Comparison of ENCODE assay signal across 17 cellular contexts in the genomic region with DNA sequence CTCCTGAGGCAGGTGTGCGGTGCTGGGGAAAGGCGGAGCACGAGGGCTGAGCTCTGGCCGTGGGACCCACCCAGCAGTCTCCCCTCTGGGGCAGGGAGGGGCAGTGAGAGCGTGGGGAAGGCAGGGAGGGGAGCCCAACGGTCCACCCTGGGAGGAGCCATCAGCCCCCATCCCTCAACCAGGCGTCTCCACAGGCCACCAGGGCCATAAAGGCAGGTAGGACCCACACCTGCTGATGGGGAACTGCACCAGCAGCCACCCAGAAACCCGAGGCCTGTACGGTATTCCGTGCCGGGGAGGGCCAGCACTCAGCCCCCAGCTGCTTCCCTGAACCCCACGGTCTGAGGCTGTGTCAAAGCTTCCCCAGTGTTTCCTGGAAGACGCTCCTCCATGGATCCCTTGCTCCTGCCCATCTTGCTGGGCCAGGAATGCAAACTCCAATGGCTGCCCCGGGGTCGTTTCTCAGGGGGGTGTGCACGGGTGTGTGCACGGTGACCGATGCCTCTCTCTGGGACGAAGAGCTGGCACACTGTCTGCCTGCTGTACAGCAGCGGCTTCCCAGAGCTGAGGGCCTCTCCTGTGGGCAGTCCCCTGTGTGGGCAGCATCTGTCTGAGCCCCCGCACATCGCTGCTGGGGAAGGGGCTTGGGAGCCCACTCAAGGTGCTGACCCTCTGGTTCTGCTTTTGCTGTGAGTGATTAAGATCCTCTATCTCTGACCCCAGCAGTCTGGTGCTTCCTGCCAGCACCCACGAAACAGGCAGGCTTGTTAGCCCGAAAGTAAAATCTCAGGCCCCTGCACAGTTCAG. TPM values are rescaled to one million over a fixed set of nuclear protein-coding genes. Genes with fewer than 3 reads are reported as not detected.
DNase-seq lines count a peak whose midpoint lies in the region; ATAC-seq and TF ChIP-seq lines count a peak whose summit lies in the region.
"Had no signal": no experiment of that assay in that cellular context is flagged by ENCODE, and none has a peak within 500 bp of the region (broad histone marks: within the 10 kb centered on the region; RNA-seq: fewer than 3 reads in every experiment).

No MANE protein-coding gene starts in this region.

- no peak overlapping the region for H3K27ac ChIP-seq in breast epithelium
- no peak overlapping the region for H3K27ac ChIP-seq in upper lobe of right lung
- H3K27ac ChIP-seq: ascending aorta, ovary had no signal

- no peaks in the 10 kb centered on the region for H3K9me3 Mint-ChIP-seq in MCF 10A (ENCODE audit: unreplicated experiment)
- no peaks in the 10 kb centered on the region for H3K9me3 Mint-ChIP-seq in activated T-cell treated with anti-CD3 and anti-CD28 coated beads, Interleukin-2, amount 50 U/mL, for 4 hours
- H3K9me3 Mint-ChIP-seq: activated T-helper 1 cell treated with anti-CD3 and anti-CD28 coated beads, Interleukin-12 subunit alpha, Interleukin-12 subunit beta, Interleukin-2, Interleukin-4 antibody, amounts not matched to agents 30 ng/mL and 10 ng/mL and 1 ng/mL, durations not matched to agents 14 hours and 24 hours and 36 hours had no signal

- intact Hi-C loops in breast epithelium (cut with DNase I; ENCODE audit: low total_unique reads): no loop called here
- intact Hi-C loops in MCF 10A (cut with micrococcal nuclease): no loop called here
- intact Hi-C loops in upper lobe of right lung (cut with DNase I): no loop called here

- CTCF ChIA-PET in MCF 10A (lab: Yijun Ruan, JAX): interaction anchor here (0.5 kb wide), 2 partner anchors 11 to 567 kb away, joined by 3 to 4 read pairs; no protein-coding TSS in a partner anchor

- no peak overlapping the region for H3K4me3 ChIP-seq in breast epithelium
- H3K4me3 ChIP-seq in upper lobe of right lung: no peak overlapping the region
- H3K4me3 ChIP-seq: ascending aorta, GM12878, ovary, smooth muscle cell had no signal

- peaks cover 5% of the 10 kb centered on the region for H3K4me1 Mint-ChIP-seq in MCF 10A (ENCODE audit: insufficient read depth, unreplicated experiment)
- H3K4me1 Mint-ChIP-seq in activated T-cell treated with anti-CD3 and anti-CD28 coated beads, Interleukin-2, amount 50 U/mL, for 4 hours (ENCODE audit: low read depth): no peaks in the 10 kb centered on the region

- TF ChIP-seq POLR2A in breast epithelium (IDR thresholded peaks at IDR 0.05): no peak

- POLR2A ChIA-PET in MCF 10A (lab: Yijun Ruan, JAX): no interaction called here

- ATAC-seq in activated T-cell treated with anti-CD3 and anti-CD28 coated beads, Interleukin-2, amount 50 U/mL, for 4 hours: no peak
- no peak for ATAC-seq in upper lobe of right lung
- ATAC-seq: GM12878 had no signal

- DNase-seq in breast epithelium (ENCODE audit: low spot score in 2 of 2) (peak; percentile 16 to 44), MCF 10A (ENCODE audit: unreplicated experiment) (no peak), mesenteric fat pad (ENCODE audit: low spot score) (peak; percentile 78), upper lobe of right lung (peak; percentile 59), SK-N-DZ (ENCODE audit: low spot score) (no peak), SW 1271 (lab: John Stamatoyannopoulos, UW) (no peak), HT-29 (ENCODE audit: low spot score) (no peak)
- DNase-seq in activated T-cell treated with anti-CD3 and anti-CD28 coated beads, Interleukin-2, amount 50 U/mL, for 4 hours: peak; percentile 3
- DNase-seq: GOT3; NCI-H2107; stimulated activated naive CD4-positive, alpha-beta T cell had no signal

- no peaks in the 10 kb centered on the region for H3K36me3 Mint-ChIP-seq in MCF 10A (ENCODE audit: insufficient read depth, unreplicated experiment)
- H3K36me3 Mint-ChIP-seq in activated T-cell treated with anti-CD3 and anti-CD28 coated beads, Interleukin-2, amount 50 U/mL, for 4 hours (ENCODE audit: insufficient read depth): no peaks in the 10 kb centered on the region

- H3K36me3 ChIP-seq in breast epithelium (no peaks in the 10 kb centered on the region), upper lobe of right lung (no peaks in the 10 kb centered on the region)
- H3K36me3 ChIP-seq: ascending aorta, ovary had no signal

- H3K4me1 ChIP-seq in breast epithelium (no peaks in the 10 kb centered on the region), upper lobe of right lung (peaks cover 6% of the 10 kb centered on the region)

- no peaks in the 10 kb centered on the region for H3K27me3 Mint-ChIP-seq in MCF 10A (ENCODE audit: insufficient read depth, unreplicated experiment)
- no peaks in the 10 kb centered on the region for H3K27me3 Mint-ChIP-seq in activated T-cell treated with anti-CD3 and anti-CD28 coated beads, Interleukin-2, amount 50 U/mL, for 4 hours (ENCODE audit: low read depth)

- H3K27me3 ChIP-seq in breast epithelium (no peaks in the 10 kb centered on the region), upper lobe of right lung (no peaks in the 10 kb centered on the region)
- H3K27me3 ChIP-seq: ascending aorta, ovary had no signal

- no peak overlapping the region for H3K4me3 Mint-ChIP-seq in MCF 10A (ENCODE audit: unreplicated experiment)
- no peak overlapping the region for H3K4me3 Mint-ChIP-seq in activated T-cell treated with anti-CD3 and anti-CD28 coated beads, Interleukin-2, amount 50 U/mL, for 4 hours
- H3K4me3 Mint-ChIP-seq: activated T-helper 1 cell treated with anti-CD3 and anti-CD28 coated beads, Interleukin-12 subunit alpha, Interleukin-12 subunit beta, Interleukin-2, Interleukin-4 antibody, amounts not matched to agents 30 ng/mL and 10 ng/mL and 1 ng/mL, durations not matched to agents 14 hours and 24 hours and 36 hours had no signal

- no peak for TF ChIP-seq CTCF in breast epithelium (IDR thresholded peaks at IDR 0.05)
- no peak for TF ChIP-seq CTCF in MCF 10A (IDR thresholded peaks at IDR 0.05; ENCODE audit: unreplicated experiment)
- no peak for TF ChIP-seq CTCF in upper lobe of right lung (IDR thresholded peaks at IDR 0.05)

- no TSS peak for BruUV-seq in MCF 10A (replicated peaks; lab: Mats Ljungman, UMichigan)

- no peak overlapping the region for H3K27ac Mint-ChIP-seq in MCF 10A (ENCODE audit: low read depth, unreplicated experiment)
- H3K27ac Mint-ChIP-seq: activated T-helper 1 cell treated with anti-CD3 and anti-CD28 coated beads, Interleukin-12 subunit alpha, Interleukin-12 subunit beta, Interleukin-2, Interleukin-4 antibody, amounts not matched to agents 30 ng/mL and 10 ng/mL and 1 ng/mL, durations not matched to agents 14 hours and 24 hours and 36 hours had no signal

- H3K9me3 ChIP-seq in breast epithelium (no peaks in the 10 kb centered on the region), upper lobe of right lung (no peaks in the 10 kb centered on the region)
- H3K9me3 ChIP-seq: ascending aorta, Caco-2, ovary had no signal

RNA-seq across cellular contexts. Expression of gene METRNL, which starts 17.2 kb away (rescaled TPM):
- 100 to 1,000 TPM in 1 of 3 donors, 10 to 100 TPM in 2; 41.6 to 102 (median 54.1) TPM for total RNA-seq in breast epithelium
- total RNA-seq in MCF 10A (2022): 14.5 and 24.1 TPM in 2 replicates
- total RNA-seq in activated T-cell treated with anti-CD3 and anti-CD28 coated beads, Interleukin-2, amount 50 U/mL, for 4 hours: 10 to 100 TPM; 12.1 to 26.2 (median 23.1) TPM
- total RNA-seq in mesenteric fat pad: 151 TPM
- total RNA-seq in upper lobe of right lung: 79.9 TPM
- 6.8 and 13.6 TPM in 2 replicates for polyA plus RNA-seq in SK-N-DZ (2014; cell fraction: cytosol; rRNA removed)
- polyA plus RNA-seq in SK-N-DZ (2014; cell fraction: nucleus; rRNA removed): 4.5 and 6.9 TPM in 2 replicates
- 143 and 203 TPM in 2 replicates for total RNA-seq in HT-29 (2014; rRNA removed; shearing (Covaris generic))

Comparison
In these comparisons a context has a peak if more than half of its experiments do, and no peak if none do; other contexts are left out.
1. DNase-seq: peak in breast epithelium (2 of 2), activated T-cell treated with anti-CD3 and anti-CD28 coated beads, Interleukin-2, amount 50 U/mL, for 4 hours (single experiment), mesenteric fat pad (single experiment) and upper lobe of right lung (single experiment); none in MCF 10A (single experiment), SK-N-DZ (single experiment), SW 1271 (0 of 2) and HT-29 (single experiment).